ENCODE assay signal across 1 cellular context in genomic region chr11:114040706-114041211, GRCh38.
TF ChIP-seq lines count a peak whose summit lies in the region.

No MANE protein-coding gene starts in this region.

TF ChIP-seq in HEK293, 187 proteins besides CTCF, POLR2A, EP300 and RAD21 (continued from another document):
- TF ChIP-seq TSHZ1 (tag by site-specific recombination; IDR thresholded peaks at IDR 0.05; ENCODE audit: borderline replicate concordance) (0 out of 2 replicates have a peak, but pooled peaks have one; percentile 32), ZBTB8A (tag by site-specific recombination; IDR thresholded peaks at IDR 0.05) (peak; percentile 38; the same call in 1 of the 2 replicates), ZSCAN4 (tag by site-specific recombination; IDR thresholded peaks at IDR 0.05) (no peak), ZSCAN16 (tag by site-specific recombination; IDR thresholded peaks at IDR 0.05) (no peak), ZNF76 (tag by site-specific recombination; IDR thresholded peaks at IDR 0.05; ENCODE audit: borderline replicate concordance, low read depth) (peak; percentile 24; the same call in 1 of the 2 replicates), ZNF366 (tag by site-specific recombination; conservative IDR thresholded peaks at IDR 0.05) (peak; percentile 20; the same call in 1 of the 2 replicates), SCRT1 (tag by site-specific recombination; IDR thresholded peaks at IDR 0.05; ENCODE audit: borderline replicate concordance) (no peak), PATZ1 (tag by site-specific recombination; IDR thresholded peaks at IDR 0.05) (peak; percentile 63), ZNF776 (tag by site-specific recombination; IDR thresholded peaks at IDR 0.05; ENCODE audit: borderline replicate concordance) (no peak), HIC1 (tag by site-specific recombination; IDR thresholded peaks at IDR 0.05) (peak; percentile 52; the same call in 1 of the 2 replicates), ZNF639 (tag by site-specific recombination; IDR thresholded peaks at IDR 0.05) (0 out of 2 replicates have a peak, but pooled peaks have one; percentile 13), ZBTB20 (tag by site-specific recombination; IDR thresholded peaks at IDR 0.05) (peak; percentile 45; the same call in 1 of the 2 replicates), ZBTB21 (tag by site-specific recombination; IDR thresholded peaks at IDR 0.05) (no peak), ZNF561 (tag by site-specific recombination; IDR thresholded peaks at IDR 0.05; ENCODE audit: borderline replicate concordance) (0 out of 2 replicates have a peak, but pooled peaks have one; percentile 63), ZSCAN23 (tag by site-specific recombination; IDR thresholded peaks at IDR 0.05) (no peak), ZBTB1 (tag by site-specific recombination; IDR thresholded peaks at IDR 0.05) (no peak), WT1 (tag by site-specific recombination; IDR thresholded peaks at IDR 0.05) (peak; percentile 96), ZNF530 (tag by site-specific recombination; IDR thresholded peaks at IDR 0.05; ENCODE audit: low read depth) (no peak), ZBTB48 (tag by site-specific recombination; IDR thresholded peaks at IDR 0.05) (peak; percentile 64; the same call in 1 of the 2 replicates), TRIM28 (IDR thresholded peaks at IDR 0.05; ENCODE audit: borderline replicate concordance, low read length) (peak; percentile 96), ZNF580 (tag by site-specific recombination; IDR thresholded peaks at IDR 0.05) (no peak), IKZF3 (tag by site-specific recombination; IDR thresholded peaks at IDR 0.05) (peak; percentile 88), ZBTB7A (tag by site-specific recombination; IDR thresholded peaks at IDR 0.05; ENCODE audit: low read depth) (no peak), TCF7L2 (IDR thresholded peaks at IDR 0.05; ENCODE audit: borderline replicate concordance, low read depth, low read length) (peak; percentile 94)
TF ChIP-seq in HEK293: peak in this region for 38.
